19 cellular contexts compared by ENCODE assay signal in genomic region chr19:37942516-37942902, GRCh38. TPM values are rescaled to one million over a fixed set of nuclear protein-coding genes. Genes with fewer than 3 reads are reported as not detected.
"Had no signal": no experiment of that assay in that cellular context is flagged by ENCODE, and none has a peak within 500 bp of the region (broad histone marks: within the 10 kb centered on the region; RNA-seq: fewer than 3 reads in every experiment).

No MANE protein-coding gene starts in this region.

- FAIRE-seq: astrocyte, islet of Langerhans had no signal

- H3K36me3 ChIP-seq: gastrocnemius medialis had no signal

- H3K9ac ChIP-seq: parathyroid adenoma had no signal

- H3K27me3 Mint-ChIP-seq: activated naive CD4-positive, alpha-beta T cell treated with anti-CD3 and anti-CD28 coated beads, Interleukin-2, amount 10 ng/mL, durations not matched to agents 7 days and 5 days; naive thymus-derived CD4-positive, alpha-beta T cell; T-cell had no signal

- DNase-seq: activated CD4-positive, alpha-beta T cell treated with anti-CD3 and anti-CD28 coated beads, Interleukin-2, amount 50 U/mL, for 48 hours; activated CD4-positive, CD25-positive, alpha-beta regulatory T cell treated with anti-CD3 and anti-CD28 coated beads, Interleukin-2, amount 50 U/mL, for 72 hours; activated naive CD4-positive, alpha-beta T cell treated with anti-CD3 and anti-CD28 coated beads, Interleukin-2, amount 10 ng/mL, durations not matched to agents 7 days and 5 days; erythroblast; gastrocnemius medialis; heart right ventricle; naive thymus-derived CD4-positive, alpha-beta T cell; stimulated activated CD4-positive, alpha-beta T cell treated with anti-CD3 and anti-CD28 coated beads, Interleukin-2, amount 100 ng/mL, for 48 hours; stimulated activated naive CD4-positive, alpha-beta T cell; substantia nigra; T-cell; T-helper 9 cell had no signal

- H3K4me1 ChIP-seq: gastrocnemius medialis, parathyroid adenoma, tibial nerve had no signal

- H3K9me3 ChIP-seq: gastrocnemius medialis, neutrophil, tibial nerve had no signal

- H3K27ac Mint-ChIP-seq: activated naive CD4-positive, alpha-beta T cell treated with anti-CD3 and anti-CD28 coated beads, Interleukin-2, amount 10 ng/mL, durations not matched to agents 7 days and 5 days; naive thymus-derived CD4-positive, alpha-beta T cell; T-cell had no signal

- H3K27me3 ChIP-seq: gastrocnemius medialis, heart right ventricle, neutrophil, tibial nerve had no signal

- H3K27ac ChIP-seq: gastrocnemius medialis, heart right ventricle, neutrophil, parathyroid adenoma had no signal

- H3K9me3 Mint-ChIP-seq: activated naive CD4-positive, alpha-beta T cell treated with anti-CD3 and anti-CD28 coated beads, Interleukin-2, amount 10 ng/mL, durations not matched to agents 7 days and 5 days; T-cell had no signal

- H3K36me3 Mint-ChIP-seq: activated naive CD4-positive, alpha-beta T cell treated with anti-CD3 and anti-CD28 coated beads, Interleukin-2, amount 10 ng/mL, durations not matched to agents 7 days and 5 days had no signal

- H3K4me3 Mint-ChIP-seq: activated naive CD4-positive, alpha-beta T cell treated with anti-CD3 and anti-CD28 coated beads, Interleukin-2, amount 10 ng/mL, durations not matched to agents 7 days and 5 days; naive thymus-derived CD4-positive, alpha-beta T cell; T-cell had no signal

- H3K4me3 ChIP-seq: gastrocnemius medialis, heart right ventricle, lung, tibial nerve had no signal

RNA-seq across cellular contexts. Expression of gene WDR87, which starts 36.1 kb away (rescaled TPM):
- total RNA-seq: astrocyte; chondrocyte; gastrocnemius medialis; lung; naive thymus-derived CD4-positive, alpha-beta T cell; T-cell; tibial nerve had no signal
